8 cellular contexts compared by ENCODE assay signal in genomic region chr1:10074059-10074854, GRCh38. TPM values are rescaled to one million over a fixed set of nuclear protein-coding genes. Genes with fewer than 3 reads are reported as not detected.
DNase-seq lines count a peak whose midpoint lies in the region; ATAC-seq and TF ChIP-seq lines count a peak whose summit lies in the region.

No MANE protein-coding gene starts in this region.

- no peaks in the 10 kb centered on the region; the same call in 1 of the 2 replicates for H3K36me3 Mint-ChIP-seq in WTC11
- H3K36me3 Mint-ChIP-seq in mesothelial cell of epicardium = peaks cover 4% of the 10 kb centered on the region

- TF ChIP-seq CTCF in WTC11 (IDR thresholded peaks at IDR 0.05) = no peak
- TF ChIP-seq CTCF in mesothelial cell of epicardium (IDR thresholded peaks at IDR 0.05; ENCODE audit: unreplicated experiment) = no peak

- H3K27ac Mint-ChIP-seq in WTC11 = peak overlapping the region; percentile 21; the same call in 1 of the 2 replicates
- peak overlapping the region; percentile 2 for H3K27ac Mint-ChIP-seq in mesothelial cell of epicardium

- DNase-seq in C1 segment of cervical spinal cord (lab: John Stamatoyannopoulos, UW) (peak in 11 of 14 donors; percentile 11 to 86 (median 39)), WTC11 (ENCODE audit: low spot score) (no peak), cerebellum (ENCODE audit: low spot score) (peak; percentile 24), mesothelial cell of epicardium (ENCODE audit: low spot score in 2 of 2, unreplicated experiment in 2 of 2) (no peak), NCI-H187 (lab: John Stamatoyannopoulos, UW) (no peak)
- DNase-seq in stimulated activated CD8-positive, alpha-beta memory T cell treated with anti-CD3 and anti-CD28 coated beads, Interleukin-4, amount 100 ng/mL, for 48 hours = peak; percentile 78

- CTCF ChIA-PET in WTC11 (lab: Charles Lee) = interaction anchor here (0.6 kb wide), 1 partner anchor 167 kb away, joined by 3 read pairs; no protein-coding TSS in a partner anchor

- no peaks in the 10 kb centered on the region; the same call in 1 of the 2 replicates for H3K9me3 Mint-ChIP-seq in WTC11
- H3K9me3 Mint-ChIP-seq in mesothelial cell of epicardium = no peaks in the 10 kb centered on the region

- H3K4me3 Mint-ChIP-seq in WTC11 (no peak overlapping the region), mesothelial cell of epicardium (no peak overlapping the region)

- H3K4me1 Mint-ChIP-seq in WTC11 (peaks cover 10% of the 10 kb centered on the region), mesothelial cell of epicardium (peaks cover 32% of the 10 kb centered on the region)

- H3K27me3 Mint-ChIP-seq in WTC11 (ENCODE audit: low read depth) = no peaks in the 10 kb centered on the region
- no peaks in the 10 kb centered on the region for H3K27me3 Mint-ChIP-seq in mesothelial cell of epicardium (ENCODE audit: low read depth)

- POLR2A ChIA-PET in WTC11 (lab: Charles Lee) = no interaction called here

- peak; percentile 82 for ATAC-seq in HG02981 (IDR thresholded peaks at IDR 0.05; ENCODE audit: unreplicated experiment)
- no peak for ATAC-seq in WTC11
- ATAC-seq in HG02588 (IDR thresholded peaks at IDR 0.05; ENCODE audit: unreplicated experiment) = no peak

TF ChIP-seq in WTC11, 78 proteins besides CTCF, POLR2A, EP300 and RAD21:
- no peak for TF ChIP-seq RELA (CRISPR knock-in tag; IDR thresholded peaks at IDR 0.05; ENCODE audit: borderline replicate concordance)

RNA-seq across cellular contexts. Expression of gene UBE4B, which starts 41.5 kb away (rescaled TPM):
- total RNA-seq in WTC11 (2021) = 78.0 to 80.8 TPM (median 79.6 TPM) in 3 replicates
- 38.0 TPM for total RNA-seq in cerebellum
- total RNA-seq in mesothelial cell of epicardium = 61.3 to 64.5 TPM (median 63.7 TPM) in 3 replicates

Comparison
In these comparisons a context has a peak if more than half of its experiments do, and no peak if none do; other contexts are left out.
1. DNase-seq: peak in C1 segment of cervical spinal cord (11 of 14), cerebellum (single experiment) and stimulated activated CD8-positive, alpha-beta memory T cell treated with anti-CD3 and anti-CD28 coated beads, Interleukin-4, amount 100 ng/mL, for 48 hours (single experiment); none in WTC11 (single experiment), mesothelial cell of epicardium (0 of 2) and NCI-H187 (0 of 2).